8 cellular contexts compared by ENCODE assay signal in genomic region chr4:152500798-152501434, GRCh38. TPM values are rescaled to one million over a fixed set of nuclear protein-coding genes. Genes with fewer than 3 reads are reported as not detected.
DNase-seq lines count a peak whose midpoint lies in the region; ATAC-seq and TF ChIP-seq lines count a peak whose summit lies in the region.

No MANE protein-coding gene starts in this region.

- H3K4me1 Mint-ChIP-seq in HFFc6 (ENCODE audit: low read depth): peaks cover 29% of the 10 kb centered on the region
- peaks cover 30% of the 10 kb centered on the region for H3K4me1 Mint-ChIP-seq in central memory CD8-positive, alpha-beta T cell
- H3K4me1 Mint-ChIP-seq in stimulated activated memory B cell treated with anti-CD40 and anti-IgM and Interleukin-4, amounts not matched to agents 10 μg/mL and 1 μg/mL and 100 μg/mL, for 72 hours: peaks cover 58% of the 10 kb centered on the region

- peak; percentile 65 for ATAC-seq in central memory CD8-positive, alpha-beta T cell (replicated peaks; ENCODE audit: extremely low read depth, poor library complexity, severe bottlenecking)
- ATAC-seq in left colon: peak; percentile 77
- peak; percentile 75 for ATAC-seq in stimulated activated memory B cell treated with anti-CD40 and anti-IgM and Interleukin-4, amounts not matched to agents 10 μg/mL and 1 μg/mL and 100 μg/mL, for 72 hours

- H3K27ac Mint-ChIP-seq in HFFc6: no peak overlapping the region
- no peak overlapping the region for H3K27ac Mint-ChIP-seq in central memory CD8-positive, alpha-beta T cell (ENCODE audit: low read depth)
- H3K27ac Mint-ChIP-seq in stimulated activated memory B cell treated with anti-CD40 and anti-IgM and Interleukin-4, amounts not matched to agents 10 μg/mL and 1 μg/mL and 100 μg/mL, for 72 hours: peak overlapping the region; percentile 67

- peak; percentile 55 for DNase-seq in stimulated activated CD4-positive, alpha-beta T cell treated with anti-CD3 and anti-CD28 coated beads, Interleukin-15, amount 100 ng/mL, for 24 hours
- no peak for DNase-seq in stimulated activated CD4-positive, alpha-beta T cell treated with anti-CD3 and anti-CD28 coated beads, Interleukin-4, amount 100 ng/mL, for 1 hour
- DNase-seq in HFFc6 (peak; percentile 83), NCI-H1105 (lab: John Stamatoyannopoulos, UW) (peak; percentile 42), T follicular helper cell (ENCODE audit: low read depth) (peak; percentile 32), left colon (peak; percentile 31 to 37)
- DNase-seq in central memory CD8-positive, alpha-beta T cell (ENCODE audit: low spot score in 2 of 2): peak in 1 of 2 donors; percentile 61

- no peaks in the 10 kb centered on the region for H3K9me3 Mint-ChIP-seq in HFFc6
- no peaks in the 10 kb centered on the region for H3K9me3 Mint-ChIP-seq in central memory CD8-positive, alpha-beta T cell
- H3K9me3 Mint-ChIP-seq in stimulated activated memory B cell treated with anti-CD40 and anti-IgM and Interleukin-4, amounts not matched to agents 10 μg/mL and 1 μg/mL and 100 μg/mL, for 72 hours: no peaks in the 10 kb centered on the region

- intact Hi-C loops in left colon (cut with DNase I, micrococcal nuclease): loop anchor here in 1 of 2 donors (5.0 kb wide), 1 partner anchor 141 kb away; no protein-coding TSS in a partner anchor

- peak; percentile 93 for TF ChIP-seq CTCF in HFFc6 (IDR thresholded peaks at IDR 0.05)

- H3K4me3 Mint-ChIP-seq in HFFc6: no peak overlapping the region
- H3K4me3 Mint-ChIP-seq in central memory CD8-positive, alpha-beta T cell: no peak overlapping the region
- H3K4me3 Mint-ChIP-seq in stimulated activated memory B cell treated with anti-CD40 and anti-IgM and Interleukin-4, amounts not matched to agents 10 μg/mL and 1 μg/mL and 100 μg/mL, for 72 hours: no peak overlapping the region

- H3K27me3 Mint-ChIP-seq in HFFc6 (ENCODE audit: insufficient read depth): no peaks in the 10 kb centered on the region
- H3K27me3 Mint-ChIP-seq in central memory CD8-positive, alpha-beta T cell: no peaks in the 10 kb centered on the region
- no peaks in the 10 kb centered on the region for H3K27me3 Mint-ChIP-seq in stimulated activated memory B cell treated with anti-CD40 and anti-IgM and Interleukin-4, amounts not matched to agents 10 μg/mL and 1 μg/mL and 100 μg/mL, for 72 hours

- H3K36me3 Mint-ChIP-seq in HFFc6 (ENCODE audit: low read depth): no peaks in the 10 kb centered on the region
- H3K36me3 Mint-ChIP-seq in central memory CD8-positive, alpha-beta T cell (ENCODE audit: insufficient read depth): no peaks in the 10 kb centered on the region
- H3K36me3 Mint-ChIP-seq in stimulated activated memory B cell treated with anti-CD40 and anti-IgM and Interleukin-4, amounts not matched to agents 10 μg/mL and 1 μg/mL and 100 μg/mL, for 72 hours: peaks cover 10% of the 10 kb centered on the region

RNA-seq across cellular contexts. Expression of gene FBXW7, which starts 35.0 kb away (rescaled TPM):
- 10 to 100 TPM; 17.4 to 26.1 (median 19.5) TPM for total RNA-seq in HFFc6 (2021; fragmentation: NEBNext Ultra II Directional; extraction: Animal tissue kit (Norgen Biotek cat#: 25700))
- total RNA-seq in left colon: 10 to 100 TPM; 32.4 to 39.2 TPM
